Comparison of ENCODE assay signal across 21 cellular contexts in the genomic region with DNA sequence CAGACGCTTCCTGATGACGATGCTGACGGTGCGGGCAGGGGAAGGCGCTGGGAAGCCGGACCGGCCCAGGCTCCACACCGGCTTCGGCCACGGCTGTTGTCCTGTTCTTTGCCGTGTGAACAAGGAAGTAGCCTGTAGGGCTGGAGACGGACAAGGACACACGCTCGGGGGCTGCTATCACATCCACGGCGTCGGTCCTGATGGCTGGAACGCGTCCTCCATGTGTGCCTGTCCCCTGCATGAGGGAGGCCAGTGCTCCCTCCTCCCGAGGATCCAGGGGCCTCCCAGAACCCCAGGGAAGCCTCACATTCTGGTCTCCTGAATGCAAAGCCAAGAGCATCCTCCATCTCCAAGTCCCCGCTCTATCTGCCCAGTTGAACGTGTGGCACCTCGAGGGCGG. TPM values are rescaled to one million over a fixed set of nuclear protein-coding genes. Genes with fewer than 3 reads are reported as not detected.
DNase-seq lines count a peak whose midpoint lies in the region; ATAC-seq and TF ChIP-seq lines count a peak whose summit lies in the region.
"Had no signal": no experiment of that assay in that cellular context is flagged by ENCODE, and none has a peak within 500 bp of the region (broad histone marks: within the 10 kb centered on the region; RNA-seq: fewer than 3 reads in every experiment).

No MANE protein-coding gene starts in this region.

- H3K36me3 Mint-ChIP-seq in chondrocyte (ENCODE audit: low read depth), result peaks cover 33% of the 10 kb centered on the region

- H3K4me2 ChIP-seq in BLaER1, result peak overlapping the region; percentile 91
- no peak overlapping the region for H3K4me2 ChIP-seq in osteoblast (ENCODE audit: insufficient read depth, low read length)

- H3K9ac ChIP-seq in BLaER1, result peak overlapping the region; percentile 76
- H3K9ac ChIP-seq: GM23248 had no signal

- H3K27ac ChIP-seq in right atrium auricular region (no peak overlapping the region), BLaER1 (peak overlapping the region; percentile 90), osteoblast (ENCODE audit: low read depth, low read length) (no peak overlapping the region)
- H3K27ac ChIP-seq: C4-2B, GM23248 had no signal

- no peaks in the 10 kb centered on the region for H3K27me3 Mint-ChIP-seq in chondrocyte (ENCODE audit: low read depth)
- H3K27me3 Mint-ChIP-seq: CD4-positive, CD25-positive, alpha-beta regulatory T cell had no signal

- DNase-seq in left cardiac atrium (peak; percentile 17), right atrium auricular region (ENCODE audit: low spot score) (no peak), chondrocyte (ENCODE audit: low spot score) (peak; percentile 88), osteoblast (ENCODE audit: insufficient read length, low spot score, missing footprints) (peak; percentile 26), NCI-H2107 treated with DMSO at 0.1 percent for 48 hours (lab: John Stamatoyannopoulos, UW; ENCODE audit: unreplicated experiment) (no peak)
- DNase-seq: 8988T; ACHN; AML-193; BE2C; Caco-2; CD4-positive, CD25-positive, alpha-beta regulatory T cell; CD8-positive, alpha-beta T cell; DMS153; DND-41; GM23248; H7; HCEC 1CT had no signal

- TF ChIP-seq CTCF in right atrium auricular region (IDR thresholded peaks at IDR 0.05) (no peak), chondrocyte (IDR thresholded peaks at IDR 0.05) (no peak), osteoblast (IDR thresholded peaks at IDR 0.05; ENCODE audit: extremely low read depth, low read depth, low read length) (no peak)

- no peak overlapping the region for H3K27ac Mint-ChIP-seq in chondrocyte (ENCODE audit: unreplicated experiment)
- H3K27ac Mint-ChIP-seq: CD8-positive, alpha-beta T cell had no signal

- H3K9me3 ChIP-seq in right atrium auricular region (no peaks in the 10 kb centered on the region), BLaER1 (no peaks in the 10 kb centered on the region), osteoblast (ENCODE audit: low read depth, low read length) (no peaks in the 10 kb centered on the region)
- H3K9me3 ChIP-seq: A549, BE2C, Caco-2 had no signal

- H3K79me2 ChIP-seq in osteoblast (ENCODE audit: insufficient read depth, low read length), result no peaks in the 10 kb centered on the region

- no peaks in the 10 kb centered on the region for H3K27me3 ChIP-seq in right atrium auricular region
- no peaks in the 10 kb centered on the region for H3K27me3 ChIP-seq in BLaER1
- no peaks in the 10 kb centered on the region for H3K27me3 ChIP-seq in osteoblast (ENCODE audit: insufficient read depth, low read length)
- H3K27me3 ChIP-seq: BE2C had no signal

- H4K20me1 ChIP-seq in BLaER1, result no peaks in the 10 kb centered on the region
- H4K20me1 ChIP-seq in osteoblast (ENCODE audit: insufficient read depth, low read length), result peaks cover 21% of the 10 kb centered on the region

- no peak overlapping the region for H2AFZ ChIP-seq in osteoblast (ENCODE audit: low read length)
- H2AFZ ChIP-seq: GM23248 had no signal

- intact Hi-C loops in left cardiac atrium (cut with DNase I), result no loop called here

- H3K4me1 ChIP-seq in right atrium auricular region, result peaks cover 0 to 38% of the 10 kb centered on the region in 2 donors
- peaks cover 97% of the 10 kb centered on the region for H3K4me1 ChIP-seq in BLaER1
- H3K4me1 ChIP-seq in osteoblast (ENCODE audit: insufficient read depth, low read length), result peaks cover 6% of the 10 kb centered on the region
- H3K4me1 ChIP-seq: BE2C had no signal

- ATAC-seq in left cardiac atrium (no peak), GM21786 (IDR thresholded peaks at IDR 0.05; ENCODE audit: unreplicated experiment) (no peak)
- ATAC-seq: CD8-positive, alpha-beta T cell had no signal

- H3K4me3 Mint-ChIP-seq in chondrocyte (ENCODE audit: unreplicated experiment), result no peak overlapping the region
- H3K4me3 Mint-ChIP-seq: CD4-positive, CD25-positive, alpha-beta regulatory T cell; CD8-positive, alpha-beta T cell had no signal

- H3K36me3 ChIP-seq in right atrium auricular region (peaks cover 63% of the 10 kb centered on the region), BLaER1 (peaks cover 14% of the 10 kb centered on the region), osteoblast (ENCODE audit: insufficient read depth, low read length) (peaks cover 13% of the 10 kb centered on the region)
- H3K36me3 ChIP-seq: BE2C had no signal

- H3K9me3 Mint-ChIP-seq in chondrocyte (ENCODE audit: low read depth), result no peaks in the 10 kb centered on the region
- H3K9me3 Mint-ChIP-seq: CD4-positive, CD25-positive, alpha-beta regulatory T cell; CD8-positive, alpha-beta T cell had no signal

- H3K4me1 Mint-ChIP-seq in chondrocyte (ENCODE audit: low read depth), result peaks cover 15% of the 10 kb centered on the region

- no peak overlapping the region for H3K4me3 ChIP-seq in right atrium auricular region
- H3K4me3 ChIP-seq in BLaER1, result peak overlapping the region; percentile 62
- H3K4me3 ChIP-seq in osteoblast (ENCODE audit: insufficient read depth, low read length), result no peak overlapping the region
- H3K4me3 ChIP-seq: A549, GM23248 had no signal

RNA-seq across cellular contexts. Expression of a gene that starts 53.8 kb away (rescaled TPM):
- total RNA-seq in left cardiac atrium (10 to 100 TPM; 32.8 to 66.1 TPM), right atrium auricular region (10 to 100 TPM; 66.9 to 68.8 TPM), chondrocyte (34.8 to 51.6 TPM (median 44.0 TPM) in 3 replicates), osteoblast (24.2 and 29.2 TPM in 2 replicates)

RNA-seq across cellular contexts. Expression of a gene that starts 53.8 kb away (rescaled TPM):
- total RNA-seq in left cardiac atrium (10 to 100 TPM in 1 of 2 donors, 1 to 10 TPM in 1; 8.8 to 13.6 TPM), right atrium auricular region (10 to 100 TPM; 10.5 to 11.4 TPM), chondrocyte (12.4 to 18.0 TPM (median 15.6 TPM) in 3 replicates), osteoblast (19.7 and 21.7 TPM in 2 replicates)

Comparison
In these comparisons a context has a peak if more than half of its experiments do, and no peak if none do; other contexts are left out.
1. DNase-seq: peak in left cardiac atrium (single experiment), chondrocyte (single experiment) and osteoblast (single experiment); none in right atrium auricular region (single experiment) and NCI-H2107 treated with DMSO at 0.1 percent for 48 hours (single experiment).